ENCODE assay signal across 23 cellular contexts in the genomic region with DNA sequence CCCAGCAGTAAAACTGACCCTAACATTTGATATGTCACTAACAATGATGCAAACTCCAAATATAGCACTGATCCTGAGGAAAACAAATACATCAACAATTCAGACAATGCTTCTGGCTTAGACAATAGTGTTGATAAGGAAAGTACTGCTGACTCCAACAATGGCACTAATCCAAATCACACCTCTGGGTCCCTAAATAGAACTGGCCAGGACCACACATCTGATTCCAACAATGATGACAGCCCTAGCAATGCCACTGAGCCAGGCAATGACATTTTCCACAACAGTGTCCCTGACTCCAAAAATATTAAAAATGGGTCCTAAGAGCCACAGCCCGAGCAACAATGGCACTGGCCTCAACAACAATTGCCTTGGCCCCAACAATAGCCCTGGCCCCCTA.
DNase-seq lines count a peak whose midpoint lies in the region; ATAC-seq and TF ChIP-seq lines count a peak whose summit lies in the region.
"Had no signal": no experiment of that assay in that cellular context is flagged by ENCODE, and none has a peak within 500 bp of the region (broad histone marks: within the 10 kb centered on the region; RNA-seq: fewer than 3 reads in every experiment).

No MANE protein-coding gene starts in this region.

- TF ChIP-seq CTCF in right atrium auricular region (IDR thresholded peaks at IDR 0.05) (no peak), prostate gland (IDR thresholded peaks at IDR 0.05) (no peak)

- H3K4me1 ChIP-seq in right atrium auricular region = peaks cover 0 to 5% of the 10 kb centered on the region in 2 donors
- no peaks in the 10 kb centered on the region for H3K4me1 ChIP-seq in right cardiac atrium (ENCODE audit: control insufficient read depth, insufficient read depth, low read length)
- H3K4me1 ChIP-seq in prostate gland (replicated peaks) = no peaks in the 10 kb centered on the region
- H3K4me1 ChIP-seq: A549; BE2C; BLaER1 treated with 17β-estradiol and CSF1 and Interleukin-3, amounts not matched to agents 10 nM and 100 nM had no signal

- intact Hi-C loops in Right ventricle myocardium inferior (cut with DNase I) = no loop called here
- intact Hi-C loops in left cardiac atrium (cut with DNase I) = no loop called here
- intact Hi-C loops in right cardiac atrium (cut with DNase I) = no loop called here
- intact Hi-C loops in prostate gland (cut with DNase I) = no loop called here

- H3K27ac ChIP-seq in right atrium auricular region (peak overlapping the region in 1 of 2 donors; percentile 40), right cardiac atrium (ENCODE audit: low read length) (no peak overlapping the region), prostate gland (no peak overlapping the region)
- H3K27ac ChIP-seq: 22Rv1; A549; BLaER1 treated with 17β-estradiol and CSF1 and Interleukin-3, amounts not matched to agents 10 nM and 100 nM had no signal

- no peak for TF ChIP-seq POLR2A in prostate gland (IDR thresholded peaks at IDR 0.05)

- DNase-seq in Right ventricle myocardium inferior (ENCODE audit: missing footprints) (no peak), right atrium auricular region (ENCODE audit: low spot score) (no peak), left cardiac atrium (no peak), right cardiac atrium (no peak), prostate gland (ENCODE audit: low spot score) (no peak)
- DNase-seq: ACHN; AML-193; BE2C; CD4-positive, alpha-beta T cell; CD8-positive, alpha-beta memory T cell; DMS 273 treated with DMSO at 0.1 percent for 48 hours; DMS79; EL; GDM1; GOT3; H7; HCEC 1CT had no signal

- H3K36me3 ChIP-seq in right atrium auricular region (no peaks in the 10 kb centered on the region), prostate gland (no peaks in the 10 kb centered on the region)
- H3K36me3 ChIP-seq: BE2C; BLaER1 treated with 17β-estradiol and CSF1 and Interleukin-3, amounts not matched to agents 10 nM and 100 nM had no signal

- H3K4me3 ChIP-seq in right atrium auricular region (no peak overlapping the region), right cardiac atrium (ENCODE audit: low read length) (no peak overlapping the region), prostate gland (no peak overlapping the region)
- H3K4me3 ChIP-seq: A549; BLaER1 treated with 17β-estradiol and CSF1 and Interleukin-3, amounts not matched to agents 10 nM and 100 nM; GM12878 had no signal

- H3K27me3 ChIP-seq in right atrium auricular region = no peaks in the 10 kb centered on the region
- no peaks in the 10 kb centered on the region for H3K27me3 ChIP-seq in right cardiac atrium (ENCODE audit: control insufficient read depth, insufficient read depth)
- no peaks in the 10 kb centered on the region for H3K27me3 ChIP-seq in prostate gland (replicated peaks; ENCODE audit: insufficient read depth)
- H3K27me3 ChIP-seq: BE2C had no signal

- H3K9me3 ChIP-seq in right atrium auricular region (no peaks in the 10 kb centered on the region), right cardiac atrium (ENCODE audit: control insufficient read depth, low read length) (no peaks in the 10 kb centered on the region), prostate gland (no peaks in the 10 kb centered on the region)
- H3K9me3 ChIP-seq: A549; BE2C; BLaER1 treated with 17β-estradiol and CSF1 and Interleukin-3, amounts not matched to agents 10 nM and 100 nM had no signal

- ATAC-seq in Right ventricle myocardium inferior (peak; percentile 67), left cardiac atrium (peak; percentile 45 to 76), right cardiac atrium (peak; percentile 43 to 54), HG03025 (IDR thresholded peaks at IDR 0.05; ENCODE audit: low FRiP score, unreplicated experiment) (no peak), GM19455 (IDR thresholded peaks at IDR 0.05; ENCODE audit: unreplicated experiment) (no peak)
- ATAC-seq: A549, GM12878 had no signal

- 44% methylated on average over 1 of the region's 1 CpG for WGBS in right cardiac atrium
- WGBS in prostate gland = 82% methylated on average over 1 of the region's 1 CpG

Comparison
In these comparisons a context has a peak if more than half of its experiments do, and no peak if none do; other contexts are left out.
1. ATAC-seq: peak in Right ventricle myocardium inferior (single experiment), left cardiac atrium (2 of 2) and right cardiac atrium (2 of 2); none in HG03025 (single experiment) and GM19455 (single experiment).